8 cellular contexts compared by ENCODE assay signal in genomic region chr11:61967177-61967923, GRCh38. TPM values are rescaled to one million over a fixed set of nuclear protein-coding genes. Genes with fewer than 3 reads are reported as not detected.
DNase-seq lines count a peak whose midpoint lies in the region; ATAC-seq and TF ChIP-seq lines count a peak whose summit lies in the region.

Gene FTH1, minus strand, starts transcription at chr11:61967634. Its CDS starts 209 bp downstream, at chr11:61967425.

- H3K27me3 ChIP-seq in CD4-positive, alpha-beta memory T cell (ENCODE audit: insufficient read depth, low read length) = no peaks in the 10 kb centered on the region
- H3K27me3 ChIP-seq in NT2/D1 (ENCODE audit: insufficient read depth, insufficient read length) = no peaks in the 10 kb centered on the region
- no peaks in the 10 kb centered on the region for H3K27me3 ChIP-seq in endodermal cell (ENCODE audit: control insufficient read depth, insufficient read depth, low read length, poor library complexity, severe bottlenecking)

- ATAC-seq in GM19468 (IDR thresholded peaks at IDR 0.05; ENCODE audit: extremely low read depth, unreplicated experiment) = peak; percentile 26

- peak within 1 kb of the TSS; percentile 99 to 100 for H3K4me3 ChIP-seq in CD4-positive, alpha-beta memory T cell (ENCODE audit: low read length in 2 of 2)
- H3K4me3 ChIP-seq in NT2/D1 (ENCODE audit: insufficient read length, low read depth) = peak within 1 kb of the TSS; percentile 92
- peak within 1 kb of the TSS; percentile 91 for H3K4me3 ChIP-seq in endodermal cell (ENCODE audit: low read length)
- peak within 1 kb of the TSS; percentile 99 for H3K4me3 ChIP-seq in mesodermal cell (ENCODE audit: extremely low read depth, insufficient read depth, low read length, poor library complexity, severe bottlenecking)

- no peak for TF ChIP-seq CTCF in endodermal cell (conservative IDR thresholded peaks at IDR 0.05)

- CTCF ChIA-PET in CD4-positive, alpha-beta memory T cell (lab: Charles Lee; ENCODE audit: partially characterized antibody) = interaction anchor here (0.8 to 14.1 kb wide), 10 partner anchors 18 to 170 kb away, joined by 3 to 90 read pairs (median 6); no protein-coding TSS in a partner anchor

- H3K4me1 ChIP-seq in CD4-positive, alpha-beta memory T cell (ENCODE audit: insufficient read depth, low read length) = peaks cover 38% of the 10 kb centered on the region
- H3K4me1 ChIP-seq in NT2/D1 (ENCODE audit: insufficient read depth, insufficient read length) (peaks cover 12% of the 10 kb centered on the region), endodermal cell (ENCODE audit: control insufficient read depth, insufficient read depth, low read length) (peaks cover 6% of the 10 kb centered on the region), mesodermal cell (ENCODE audit: control insufficient read depth, insufficient read depth, low read length, poor library complexity, severe bottlenecking) (peaks cover 12% of the 10 kb centered on the region)

- H3K4me1 Mint-ChIP-seq in CD4-positive, alpha-beta memory T cell = peaks cover 37 to 74% (median 50%) of the 10 kb centered on the region in 4 donors
- H3K4me1 Mint-ChIP-seq in endodermal cell = peaks cover 32% of the 10 kb centered on the region

- DNase-seq in CD4-positive, alpha-beta memory T cell = peak; percentile 91 to 95 (median 92)
- DNase-seq in HT1080 (ENCODE audit: low read depth) = peak; percentile 81
- DNase-seq in NT2/D1 (ENCODE audit: low read depth, low spot score) = peak; percentile 82
- peak; percentile 81 for DNase-seq in activated CD8-positive, alpha-beta memory T cell treated with anti-CD3 and anti-CD28 coated beads, Interleukin-2, amount 50 U/mL, for 1 hour (ENCODE audit: extremely low read depth)
- DNase-seq in endodermal cell = peak; percentile 95
- peak; percentile 62 to 74 for DNase-seq in stimulated activated CD8-positive, alpha-beta memory T cell treated with anti-CD3 and anti-CD28 coated beads, Interleukin-15, amount 100 ng/mL, for 4 hours (ENCODE audit: low read depth in 2 of 2)

- 0 to 1% methylated on average over 21 to 88 of the region's 89 CpGs for WGBS in endodermal cell (ENCODE audit: insufficient coverage in 1 of 2, insufficient read length in 1 of 2), 2 experiments
- 0 to 1% methylated on average over 54 to 67 of the region's 89 CpGs for WGBS in mesodermal cell (ENCODE audit: insufficient coverage in 2 of 2), 2 experiments

- H3K4me3 Mint-ChIP-seq in CD4-positive, alpha-beta memory T cell = peak within 1 kb of the TSS; percentile 92 to 97 (median 95)
- H3K4me3 Mint-ChIP-seq in endodermal cell = peak within 1 kb of the TSS; percentile 97

- peak within 1 kb of the TSS; percentile 89 for H3K27ac ChIP-seq in CD4-positive, alpha-beta memory T cell (ENCODE audit: low read depth, low read length)
- H3K27ac ChIP-seq in endodermal cell (ENCODE audit: low read depth, low read length) (peak within 1 kb of the TSS; percentile 86), mesodermal cell (ENCODE audit: low read depth, low read length, severe bottlenecking) (peak within 1 kb of the TSS; percentile 84)

- H3K36me3 Mint-ChIP-seq in CD4-positive, alpha-beta memory T cell = peaks cover 29 to 51% of the 10 kb centered on the region in 2 donors
- H3K36me3 Mint-ChIP-seq in endodermal cell (ENCODE audit: low read depth) = peaks cover 37% of the 10 kb centered on the region

- H3K9ac ChIP-seq in NT2/D1 (ENCODE audit: insufficient read length, low read depth) = peak within 1 kb of the TSS; percentile 97
- H3K9ac ChIP-seq in endodermal cell (ENCODE audit: extremely low read depth, low read length, poor library complexity, severe bottlenecking) = peak within 1 kb of the TSS; percentile 89

- intact Hi-C loops in CD4-positive, alpha-beta memory T cell (cut with micrococcal nuclease) = loop anchor here (1.0 to 5.0 kb wide), 3 partner anchors 58 to 175 kb away; partner anchors contain the start of genes FEN1 and TMEM258

- peak within 1 kb of the TSS; percentile 90 to 99 (median 98) for H3K27ac Mint-ChIP-seq in CD4-positive, alpha-beta memory T cell
- H3K27ac Mint-ChIP-seq in endodermal cell = peak within 1 kb of the TSS; percentile 97

- no peaks in the 10 kb centered on the region for H3K9me3 ChIP-seq in CD4-positive, alpha-beta memory T cell (ENCODE audit: control insufficient read depth in 1 of 2, low read length in 2 of 2)
- no peaks in the 10 kb centered on the region for H3K9me3 ChIP-seq in NT2/D1 (ENCODE audit: insufficient read depth, low read length)
- H3K9me3 ChIP-seq in endodermal cell (ENCODE audit: control insufficient read depth, low read length) = no peaks in the 10 kb centered on the region
- H3K9me3 ChIP-seq in mesodermal cell (ENCODE audit: control insufficient read depth, low read length) = no peaks in the 10 kb centered on the region

- H3K36me3 ChIP-seq in CD4-positive, alpha-beta memory T cell (ENCODE audit: insufficient read depth, low read length) = peaks cover 20% of the 10 kb centered on the region
- H3K36me3 ChIP-seq in NT2/D1 (ENCODE audit: insufficient read depth, insufficient read length, low read length) (peaks cover 42% of the 10 kb centered on the region), endodermal cell (ENCODE audit: control insufficient read depth, insufficient read depth, low read length) (peaks cover 34% of the 10 kb centered on the region), mesodermal cell (ENCODE audit: control insufficient read depth, insufficient read depth, low read length) (peaks cover 39% of the 10 kb centered on the region)

- POLR2A ChIA-PET in CD4-positive, alpha-beta memory T cell (lab: Charles Lee; ENCODE audit: partially characterized antibody) = interaction anchor here (0.6 to 11.4 kb wide), 39 partner anchors 9 to 1054 kb away, joined by 3 to 352 read pairs (median 5); partner anchors contain the start of genes BEST1, FADS1, FEN1 and INCENP

- H3K9me3 Mint-ChIP-seq in CD4-positive, alpha-beta memory T cell = peaks cover 0 to 3% (median 0%) of the 10 kb centered on the region in 8 donors
- no peaks in the 10 kb centered on the region for H3K9me3 Mint-ChIP-seq in endodermal cell

- no peaks in the 10 kb centered on the region for H3K27me3 Mint-ChIP-seq in CD4-positive, alpha-beta memory T cell
- no peaks in the 10 kb centered on the region for H3K27me3 Mint-ChIP-seq in endodermal cell (ENCODE audit: insufficient read depth)

RNA-seq across cellular contexts. Expression of gene FTH1, which starts in this region (rescaled TPM):
- total RNA-seq in CD4-positive, alpha-beta memory T cell = 100 to 1,000 TPM; 695 to 763 TPM
- 1,000 to 10,000 TPM; 3,123 to 3,378 TPM for polyA plus RNA-seq in CD4-positive, alpha-beta memory T cell
- total RNA-seq in HT1080 (2014; rRNA removed; shearing (Covaris generic)) = 334 and 1,409 TPM in 2 replicates
- polyA plus RNA-seq in HT1080 (2015; cell fraction: cytosol; rRNA removed) = 1,209 and 1,293 TPM in 2 replicates
- 216 and 230 TPM in 2 replicates for polyA plus RNA-seq in HT1080 (2015; cell fraction: nucleus; rRNA removed)
- 1,000 to 10,000 TPM; 2,226 to 2,809 TPM for total RNA-seq in endodermal cell
- polyA plus RNA-seq in endodermal cell (2013, experiment 1 of 2) = 2,223 TPM
- 2,173 TPM for polyA plus RNA-seq in endodermal cell (2013, experiment 2 of 2)
- 1,624 TPM for polyA plus RNA-seq in mesodermal cell (2013, experiment 1 of 2)
- 1,415 TPM for polyA plus RNA-seq in mesodermal cell (2013, experiment 2 of 2)

Comparison
In these comparisons a context has a peak if more than half of its experiments do, and no peak if none do; other contexts are left out.
1. Peak in every context shown above with its lines: DNase-seq, ATAC-seq, H3K4me3 ChIP-seq and H3K27ac ChIP-seq.